In the genomic region with DNA sequence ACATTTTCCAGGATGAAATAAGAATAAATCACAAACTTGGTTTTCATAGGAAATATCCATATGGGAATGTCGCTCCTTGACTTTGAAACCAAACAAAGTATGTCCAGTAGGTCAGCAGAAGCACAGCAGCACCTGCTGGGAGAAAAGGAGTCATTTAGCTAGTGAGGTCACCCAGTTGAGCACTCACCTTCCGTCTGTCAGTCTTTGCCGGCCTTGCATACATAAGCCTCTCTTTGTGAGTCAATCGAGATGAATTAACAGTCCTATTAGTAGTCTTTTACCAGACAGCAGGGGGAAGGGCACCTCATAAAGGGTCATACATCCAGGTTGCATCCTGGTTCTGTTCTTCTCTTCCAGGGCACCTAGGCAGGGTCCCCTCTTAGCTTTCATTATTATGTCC, we compare ENCODE assay signal across 24 cellular contexts.
DNase-seq lines count a peak whose midpoint lies in the region; ATAC-seq and TF ChIP-seq lines count a peak whose summit lies in the region.
"Had no signal": no experiment of that assay in that cellular context is flagged by ENCODE, and none has a peak within 500 bp of the region (broad histone marks: within the 10 kb centered on the region; RNA-seq: fewer than 3 reads in every experiment).

No MANE protein-coding gene starts in this region.

- peak; percentile 37 for DNase-seq in NCI-H82 (lab: John Stamatoyannopoulos, UW)
- no peak for DNase-seq in NCI-H82 treated with DMSO at 0.1 percent for 48 hours (lab: John Stamatoyannopoulos, UW; ENCODE audit: unreplicated experiment)
- peak; percentile 43 for DNase-seq in NCI-H748 treated with DMSO at 0.1 percent for 48 hours (lab: John Stamatoyannopoulos, UW)
- no peak for DNase-seq in epithelial cell of proximal tubule (ENCODE audit: low read depth)
- DNase-seq in retinal pigment epithelial cell (ENCODE audit: low read depth), result no peak
- no peak for DNase-seq in activated gamma-delta T cell (lab: John Stamatoyannopoulos, UW)
- DNase-seq: 8988T; activated naive CD8-positive, alpha-beta T cell treated with anti-CD3 and anti-CD28 coated beads, Interleukin-2, amount 10 ng/mL, durations not matched to agents 7 days and 5 days; effector CD4-positive, alpha-beta T cell; esophagus squamous epithelium; gastrocnemius medialis; left colon; MG63; naive thymus-derived CD4-positive, alpha-beta T cell; NCI-H1436 treated with DMSO at 0.1 percent for 48 hours; NCI-H2171 treated with DMSO at 0.1 percent for 48 hours; Peyer's patch; right cardiac atrium; stomach; T-helper 17 cell; upper lobe of left lung had no signal

- ATAC-seq in HG02642 (IDR thresholded peaks at IDR 0.05; ENCODE audit: poor library complexity, unreplicated experiment) (no peak), HG03442 (IDR thresholded peaks at IDR 0.05; ENCODE audit: unreplicated experiment) (no peak)
- ATAC-seq: activated T-helper 17 cell treated with anti-CD3 and anti-CD28 coated beads, Interleukin-2, amount 50 U/mL, for 72 hours; gastrocnemius medialis; left colon; naive thymus-derived CD4-positive, alpha-beta T cell; right cardiac atrium; T-helper 17 cell had no signal

- H3K4me3 ChIP-seq in epithelial cell of proximal tubule (ENCODE audit: low read depth, low read length), result no peak overlapping the region
- no peak overlapping the region for H3K4me3 ChIP-seq in retinal pigment epithelial cell (ENCODE audit: low read length)
- H3K4me3 ChIP-seq: esophagus squamous epithelium, gastrocnemius medialis, MG63, Peyer's patch, stomach, upper lobe of left lung had no signal

- TF ChIP-seq CTCF in epithelial cell of proximal tubule (conservative IDR thresholded peaks at IDR 0.05; ENCODE audit: low read depth, low read length), result peak; percentile 30
- peak; percentile 29 for TF ChIP-seq CTCF in retinal pigment epithelial cell (conservative IDR thresholded peaks at IDR 0.05; ENCODE audit: low read depth, low read length)

Comparison
In these comparisons a context has a peak if more than half of its experiments do, and no peak if none do; other contexts are left out.
1. DNase-seq: peak in NCI-H82 (single experiment) and NCI-H748 treated with DMSO at 0.1 percent for 48 hours (single experiment); none in NCI-H82 treated with DMSO at 0.1 percent for 48 hours (single experiment), epithelial cell of proximal tubule (single experiment), retinal pigment epithelial cell (single experiment) and activated gamma-delta T cell (single experiment).